ENCODE assay signal across 14 cellular contexts in the genomic region with DNA sequence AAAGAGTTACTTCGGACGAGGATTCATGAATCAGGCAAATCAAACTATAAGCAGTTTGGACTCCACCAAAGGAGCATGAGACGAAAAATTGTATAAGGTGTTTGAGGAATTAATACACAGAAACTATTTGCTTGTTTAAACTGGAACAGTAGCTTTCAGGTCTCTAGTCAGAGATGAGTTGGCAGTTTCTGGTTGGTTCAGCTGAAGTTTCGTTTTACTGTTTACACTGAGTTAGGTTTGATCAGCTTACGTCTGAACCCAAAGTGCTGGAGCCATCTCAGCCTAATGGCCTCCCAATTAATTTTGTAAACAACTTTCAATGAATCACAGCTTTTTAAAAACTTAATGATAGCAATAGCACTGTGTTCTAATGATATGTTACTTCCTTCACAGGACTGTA.
DNase-seq lines count a peak whose midpoint lies in the region; ATAC-seq, FAIRE-seq and TF ChIP-seq lines count a peak whose summit lies in the region.
"Had no signal": no experiment of that assay in that cellular context is flagged by ENCODE, and none has a peak within 500 bp of the region (broad histone marks: within the 10 kb centered on the region; RNA-seq: fewer than 3 reads in every experiment).

No MANE protein-coding gene starts in this region.

- TF ChIP-seq EP300 in sigmoid colon (IDR thresholded peaks at IDR 0.05), result no peak

- no peak for TF ChIP-seq CTCF in sigmoid colon (IDR thresholded peaks at IDR 0.05)

- no peaks in the 10 kb centered on the region for H3K4me1 ChIP-seq in sigmoid colon
- H3K4me1 ChIP-seq: esophagus muscularis mucosa, left lung had no signal

- intact Hi-C loops in sigmoid colon (cut with DNase I), result no loop called here

- TF ChIP-seq POLR2A in sigmoid colon (IDR thresholded peaks at IDR 0.05), result no peak

- no peaks in the 10 kb centered on the region for H3K36me3 ChIP-seq in sigmoid colon
- H3K36me3 ChIP-seq: esophagus muscularis mucosa, left lung, tibial artery had no signal

- H3K4me3 ChIP-seq in sigmoid colon, result no peak overlapping the region
- H3K4me3 ChIP-seq: esophagus muscularis mucosa, left lung, tibial artery had no signal

- DNase-seq in NCI-H2081 treated with DMSO at 0.1 percent for 48 hours (lab: John Stamatoyannopoulos, UW), result peak; percentile 90
- DNase-seq in NCI-H2171 treated with DMSO at 0.1 percent for 48 hours (lab: John Stamatoyannopoulos, UW), result no peak
- no peak for DNase-seq in iPS-NIHi7 (ENCODE audit: extremely low spot score)
- DNase-seq in stimulated activated CD4-positive, alpha-beta T cell treated with anti-CD3 and anti-CD28 coated beads, Interleukin-2, amount 100 ng/mL, for 24 hours, result no peak
- no peak for DNase-seq in sigmoid colon
- DNase-seq: activated T-cell treated with anti-CD3 and anti-CD28 coated beads for 4 hours, left lung, NCI-H526, posterior cingulate gyrus, tibial artery had no signal

- H3K27me3 ChIP-seq in sigmoid colon, result no peaks in the 10 kb centered on the region
- H3K27me3 ChIP-seq: esophagus muscularis mucosa, left lung, tibial artery had no signal

- ATAC-seq in GM19023 (IDR thresholded peaks at IDR 0.05; ENCODE audit: unreplicated experiment) (peak; percentile 90), HG02938 (IDR thresholded peaks at IDR 0.05; ENCODE audit: unreplicated experiment) (peak; percentile 76)
- ATAC-seq: left lung had no signal

- FAIRE-seq in islet of Langerhans (lab: Jason Lieb, UNC), result peak; percentile 100

- no peak overlapping the region for H3K27ac ChIP-seq in sigmoid colon
- H3K27ac ChIP-seq: esophagus muscularis mucosa, left lung, tibial artery had no signal

- H3K9me3 ChIP-seq in sigmoid colon, result no peaks in the 10 kb centered on the region
- H3K9me3 ChIP-seq: esophagus muscularis mucosa, left lung, tibial artery had no signal

- 62 to 81% methylated on average over 5 of the region's 5 CpGs for WGBS in sigmoid colon, 2 donors
